ENCODE assay signal across 8 cellular contexts in the genomic region with DNA sequence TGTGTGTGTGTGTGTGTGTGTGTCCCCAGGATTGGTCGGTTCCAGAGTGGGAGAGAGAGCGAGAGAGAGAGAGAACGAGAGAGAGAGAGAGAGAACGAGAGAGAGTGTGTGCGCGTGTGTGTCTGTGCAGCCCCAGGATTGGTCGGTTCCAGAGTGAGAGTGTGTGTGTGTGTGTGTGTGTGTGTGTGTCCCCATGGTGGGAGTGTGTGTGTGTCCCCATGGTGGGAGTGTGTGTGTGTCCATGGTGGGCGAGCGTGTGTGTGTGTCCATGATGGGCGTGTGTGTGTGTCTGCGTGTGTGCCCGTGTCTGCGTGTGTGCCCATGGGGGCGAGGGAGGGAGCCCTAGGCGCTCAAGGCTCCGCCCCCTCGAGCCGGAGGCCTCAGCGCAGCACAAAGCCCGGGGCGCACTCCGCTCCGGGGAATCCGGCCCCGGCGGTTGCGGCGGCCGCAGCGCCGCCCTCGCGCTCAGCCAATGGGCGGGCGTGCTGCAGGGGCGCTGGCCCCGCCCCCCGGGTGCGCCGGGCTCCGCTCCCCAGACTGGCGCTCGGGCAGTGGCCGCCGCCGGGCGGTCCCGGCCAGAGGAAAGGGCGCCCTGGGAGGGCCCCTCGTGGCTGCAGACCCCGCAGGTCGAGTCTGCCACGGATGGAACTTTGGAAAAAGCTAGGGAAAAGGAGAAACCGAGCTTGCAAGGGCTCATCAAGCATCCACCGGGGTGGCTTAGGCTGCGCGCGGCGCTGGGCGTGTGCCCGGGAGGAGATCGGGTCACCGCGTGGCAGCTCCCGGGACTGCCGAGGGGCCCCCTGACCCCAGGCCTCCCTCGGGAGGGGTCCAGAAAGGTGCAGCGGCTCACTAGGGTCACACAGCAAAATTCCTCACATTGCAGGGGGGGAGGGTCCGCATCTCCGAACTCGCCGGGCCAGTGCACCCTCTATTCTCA.
DNase-seq lines count a peak whose midpoint lies in the region; TF ChIP-seq lines count a peak whose summit lies in the region.

No MANE protein-coding gene starts in this region.

- peaks cover 23% of the 10 kb centered on the region for H3K4me1 Mint-ChIP-seq in activated naive CD4-positive, alpha-beta T cell treated with anti-CD3 and anti-CD28 coated beads, Interleukin-2, amount 50 U/mL, for 24 hours

- H3K9me3 ChIP-seq in SK-N-MC (ENCODE audit: low read depth, low read length), result no peaks in the 10 kb centered on the region
- no peaks in the 10 kb centered on the region for H3K9me3 ChIP-seq in suprapubic skin

- TF ChIP-seq EP300 in suprapubic skin (IDR thresholded peaks at IDR 0.05), result no peak

- WGBS in suprapubic skin, result under 1% methylated on average over 45 of the region's 72 CpGs

- peak in 1 of 2 donors; percentile 45 for TF ChIP-seq POLR2A in suprapubic skin (IDR thresholded peaks at IDR 0.05)

- H3K27me3 Mint-ChIP-seq in activated naive CD4-positive, alpha-beta T cell treated with anti-CD3 and anti-CD28 coated beads, Interleukin-2, amount 50 U/mL, for 24 hours, result no peaks in the 10 kb centered on the region

- peak overlapping the region; percentile 77 for H3K4me3 ChIP-seq in H7 (ENCODE audit: insufficient read depth, low read depth, low read length)
- peak overlapping the region; percentile 93 for H3K4me3 ChIP-seq in SK-N-MC
- H3K4me3 ChIP-seq in suprapubic skin, result peak overlapping the region; percentile 69

- no peak for TF ChIP-seq CTCF in suprapubic skin (IDR thresholded peaks at IDR 0.05)

- H3K27me3 ChIP-seq in H7 (ENCODE audit: control insufficient read depth, insufficient read depth, low read length) (peaks cover 7% of the 10 kb centered on the region; the same call in 1 of the 2 replicates), suprapubic skin (no peaks in the 10 kb centered on the region)

- H3K36me3 Mint-ChIP-seq in activated naive CD4-positive, alpha-beta T cell treated with anti-CD3 and anti-CD28 coated beads, Interleukin-2, amount 50 U/mL, for 24 hours, result no peaks in the 10 kb centered on the region

- H3K36me3 ChIP-seq in H7 (replicated peaks; ENCODE audit: control insufficient read depth, insufficient read depth, low read length) (no peaks in the 10 kb centered on the region), SK-N-MC (ENCODE audit: insufficient read depth, low read length) (no peaks in the 10 kb centered on the region), suprapubic skin (no peaks in the 10 kb centered on the region)

- H3K27ac ChIP-seq in SK-N-MC (peak overlapping the region; percentile 69; the same call in 1 of the 2 replicates), suprapubic skin (peak overlapping the region; percentile 89)

- DNase-seq in GM04503 (ENCODE audit: low read depth), result peak; percentile 79
- peak; percentile 99 for DNase-seq in H7
- DNase-seq in M059J (ENCODE audit: low read depth), result peak; percentile 88
- no peak for DNase-seq in SK-N-MC (ENCODE audit: low read depth, low spot score)
- peak; percentile 91 for DNase-seq in glomerular visceral epithelial cell (ENCODE audit: extremely low spot score)
- DNase-seq in occipital lobe (lab: John Stamatoyannopoulos, UW), result peak; percentile 85
- peak; percentile 91 to 92 for DNase-seq in suprapubic skin (ENCODE audit: low spot score in 2 of 2)

- H3K9me3 Mint-ChIP-seq in activated naive CD4-positive, alpha-beta T cell treated with anti-CD3 and anti-CD28 coated beads, Interleukin-2, amount 50 U/mL, for 24 hours, result no peaks in the 10 kb centered on the region

- peaks cover 31% of the 10 kb centered on the region for H3K4me1 ChIP-seq in suprapubic skin

- H3K27ac Mint-ChIP-seq in activated naive CD4-positive, alpha-beta T cell treated with anti-CD3 and anti-CD28 coated beads, Interleukin-2, amount 50 U/mL, for 24 hours, result peak overlapping the region; percentile 92

- peak overlapping the region; percentile 83 for H3K9ac ChIP-seq in SK-N-MC (ENCODE audit: insufficient read length)

- peak overlapping the region; percentile 83 for H3K4me3 Mint-ChIP-seq in activated naive CD4-positive, alpha-beta T cell treated with anti-CD3 and anti-CD28 coated beads, Interleukin-2, amount 50 U/mL, for 24 hours
